Comparison of ENCODE assay signal across 18 cellular contexts in genomic region chr6:34806738-34807453, GRCh38. TPM values are rescaled to one million over a fixed set of nuclear protein-coding genes. Genes with fewer than 3 reads are reported as not detected.
DNase-seq lines count a peak whose midpoint lies in the region; ATAC-seq and TF ChIP-seq lines count a peak whose summit lies in the region.
"Had no signal": no experiment of that assay in that cellular context is flagged by ENCODE, and none has a peak within 500 bp of the region (broad histone marks: within the 10 kb centered on the region; RNA-seq: fewer than 3 reads in every experiment).

No MANE protein-coding gene starts in this region.

- H3F3A ChIP-seq in neural progenitor cell (ENCODE audit: low read depth) = no peaks in the 10 kb centered on the region

- H3K27me3 Mint-ChIP-seq in neural progenitor cell (ENCODE audit: insufficient read depth, low read depth) = no peaks in the 10 kb centered on the region
- H3K27me3 Mint-ChIP-seq: stimulated activated memory B cell treated with anti-CD40 and anti-IgM and Interleukin-4, amounts not matched to agents 10 μg/mL and 1 μg/mL and 100 μg/mL, for 72 hours had no signal

- peak; percentile 29 for ATAC-seq in esophagus mucosa
- no peak for ATAC-seq in GM21447 (IDR thresholded peaks at IDR 0.05; ENCODE audit: unreplicated experiment)
- no peak for ATAC-seq in GM21737 (IDR thresholded peaks at IDR 0.05; ENCODE audit: unreplicated experiment)
- ATAC-seq: activated T-cell treated with anti-CD3 and anti-CD28 coated beads, Interleukin-2, amount 50 U/mL, for 4 hours; stimulated activated memory B cell treated with anti-CD40 and anti-IgM and Interleukin-4, amounts not matched to agents 10 μg/mL and 1 μg/mL and 100 μg/mL, for 72 hours had no signal

- H3K4me3 Mint-ChIP-seq in neural progenitor cell = no peak overlapping the region
- H3K4me3 Mint-ChIP-seq: activated T-cell treated with anti-CD3 and anti-CD28 coated beads, Interleukin-2, amount 50 U/mL, for 4 hours; neural crest cell; stimulated activated memory B cell treated with anti-CD40 and anti-IgM and Interleukin-4, amounts not matched to agents 10 μg/mL and 1 μg/mL and 100 μg/mL, for 72 hours had no signal

- H3K79me2 ChIP-seq in neural progenitor cell (ENCODE audit: low read depth) = peaks cover 82% of the 10 kb centered on the region

- H3K27ac Mint-ChIP-seq in neural progenitor cell = no peak overlapping the region
- H3K27ac Mint-ChIP-seq: stimulated activated memory B cell treated with anti-CD40 and anti-IgM and Interleukin-4, amounts not matched to agents 10 μg/mL and 1 μg/mL and 100 μg/mL, for 72 hours had no signal

- DNase-seq in EL (peak; percentile 70), MG63 (peak; percentile 38), myocyte (ENCODE audit: low read depth) (peak; percentile 41), neural progenitor cell (ENCODE audit: low spot score) (no peak)
- DNase-seq: activated T-cell treated with anti-CD3 and anti-CD28 coated beads, Interleukin-2, amount 50 U/mL, for 4 hours; colonic mucosa; DMS 273 treated with DMSO at 0.1 percent for 48 hours; erythroblast; HCEC 1CT; NCI-H1105; NCI-H2171 treated with DMSO at 0.1 percent for 48 hours; NK-92 treated with Interleukin-12 subunit alpha and Interleukin-12 subunit beta, amount 100 ng/mL, for 24 hours had no signal

- H3K9ac ChIP-seq in neural progenitor cell = no peak overlapping the region

- H3K9me3 ChIP-seq in MG63 = no peaks in the 10 kb centered on the region
- H3K9me3 ChIP-seq in neural progenitor cell (ENCODE audit: low read depth) = no peaks in the 10 kb centered on the region
- H3K9me3 ChIP-seq: colonic mucosa had no signal

- no peak for TF ChIP-seq CTCF in neural progenitor cell (IDR thresholded peaks at IDR 0.05)

- H3K36me3 ChIP-seq in MG63 (peaks cover 15% of the 10 kb centered on the region), neural progenitor cell (no peaks in the 10 kb centered on the region)
- H3K36me3 ChIP-seq: colonic mucosa had no signal

- H4K20me1 ChIP-seq in neural progenitor cell (ENCODE audit: low read depth) = peaks cover 53% of the 10 kb centered on the region

- H3K4me2 ChIP-seq in neural progenitor cell = no peak overlapping the region

- H3K36me3 Mint-ChIP-seq in neural progenitor cell = no peaks in the 10 kb centered on the region

- H3K4me1 ChIP-seq in neural progenitor cell = no peaks in the 10 kb centered on the region
- H3K4me1 ChIP-seq: colonic mucosa had no signal

- H3K4me1 Mint-ChIP-seq in neural progenitor cell = no peaks in the 10 kb centered on the region

- H3K9me3 Mint-ChIP-seq in neural progenitor cell = no peaks in the 10 kb centered on the region
- H3K9me3 Mint-ChIP-seq: activated T-cell treated with anti-CD3 and anti-CD28 coated beads, Interleukin-2, amount 50 U/mL, for 4 hours; neural crest cell; stimulated activated memory B cell treated with anti-CD40 and anti-IgM and Interleukin-4, amounts not matched to agents 10 μg/mL and 1 μg/mL and 100 μg/mL, for 72 hours had no signal

- H3K27me3 ChIP-seq in MG63 = no peaks in the 10 kb centered on the region
- no peaks in the 10 kb centered on the region for H3K27me3 ChIP-seq in neural progenitor cell
- H3K27me3 ChIP-seq: colonic mucosa had no signal

- H3K4me3 ChIP-seq in MG63 (no peak overlapping the region), neural progenitor cell (no peak overlapping the region)
- H3K4me3 ChIP-seq: colonic mucosa, lung had no signal

- no peak overlapping the region for H3K27ac ChIP-seq in neural progenitor cell
- H3K27ac ChIP-seq: colonic mucosa had no signal

- H2AFZ ChIP-seq in neural progenitor cell (replicated peaks) = no peak overlapping the region

RNA-seq across cellular contexts. Expression of gene BLTP3A, which starts 15.0 kb away (rescaled TPM):
- 19.2 and 25.0 TPM in 2 replicates for total RNA-seq in MG63 (2014; rRNA removed; shearing (Covaris generic); ENCODE audit: low replicate concordance)
- 8.1 TPM for total RNA-seq in esophagus mucosa
- total RNA-seq in myocyte = 6.3 and 7.2 TPM in 2 replicates
- 8.7 TPM for polyA plus RNA-seq in myocyte (2012)
- total RNA-seq in neural progenitor cell (ENCODE audit: low replicate concordance) = 13.8 and 15.7 TPM in 2 replicates

RNA-seq across cellular contexts. Expression of gene SNRPC, which starts 49.6 kb away (rescaled TPM):
- 601 and 1,316 TPM in 2 replicates for total RNA-seq in MG63 (2014; rRNA removed; shearing (Covaris generic); ENCODE audit: low replicate concordance)
- total RNA-seq in esophagus mucosa (63.4 TPM), myocyte (49.3 and 72.5 TPM in 2 replicates), neural progenitor cell (ENCODE audit: low replicate concordance) (89.7 and 149 TPM in 2 replicates)
- polyA plus RNA-seq in myocyte (2012) = 126 TPM
